In genomic region chr10:6746782-6747181, GRCh38 we compare ENCODE assay signal across 19 cellular contexts.
"Had no signal": no experiment of that assay in that cellular context is flagged by ENCODE, and none has a peak within 500 bp of the region (broad histone marks: within the 10 kb centered on the region; RNA-seq: fewer than 3 reads in every experiment).

No MANE protein-coding gene starts in this region.

- H3K4me1 ChIP-seq: pancreas had no signal

- H3K36me3 ChIP-seq: left ventricle myocardium inferior, pancreas, sigmoid colon, thoracic aorta had no signal

- ATAC-seq: activated CD8-positive, alpha-beta T cell treated with anti-CD3 and anti-CD28 coated beads for 36 hours; naive thymus-derived CD8-positive, alpha-beta T cell; pancreas had no signal

- H3K9me3 ChIP-seq: left ventricle myocardium inferior, pancreas, thoracic aorta had no signal

- H3K36me3 Mint-ChIP-seq: activated naive CD8-positive, alpha-beta T cell; brain had no signal

- H3K4me3 ChIP-seq: left ventricle myocardium inferior, pancreas, sigmoid colon, thoracic aorta had no signal

- H3K27ac Mint-ChIP-seq: activated CD8-positive, alpha-beta T cell treated with anti-CD3 and anti-CD28 coated beads for 36 hours; activated naive CD8-positive, alpha-beta T cell; brain; dendritic cell treated with granulocyte-macrophage colony-stimulating factor and Interleukin-4, amounts not matched to agents 40 ng/mL and 50 ng/mL, for 4 days; naive thymus-derived CD8-positive, alpha-beta T cell had no signal

- H3K4me3 Mint-ChIP-seq: activated CD8-positive, alpha-beta T cell treated with anti-CD3 and anti-CD28 coated beads for 36 hours; activated naive CD8-positive, alpha-beta T cell; brain; central memory CD8-positive, alpha-beta T cell; dendritic cell treated with granulocyte-macrophage colony-stimulating factor and Interleukin-4, amounts not matched to agents 40 ng/mL and 50 ng/mL, for 4 days; naive thymus-derived CD8-positive, alpha-beta T cell had no signal

- DNase-seq: activated CD4-positive, alpha-beta T cell treated with anti-CD3 and anti-CD28 coated beads for 4 hours; activated CD8-positive, alpha-beta memory T cell treated with anti-CD3 and anti-CD28 coated beads, Interleukin-2, amount 50 U/mL, for 4 hours; activated CD8-positive, alpha-beta T cell treated with anti-CD3 and anti-CD28 coated beads for 36 hours; activated gamma-delta T cell; activated T-cell treated with anti-CD3 and anti-CD28 coated beads, Interleukin-2, amount 50 U/mL, for 48 hours; effector memory CD4-positive, alpha-beta T cell; hippocampal formation; left ventricle myocardium inferior; naive thymus-derived CD8-positive, alpha-beta T cell; pancreas; sigmoid colon; stimulated activated CD4-positive, alpha-beta T cell treated with anti-CD3 and anti-CD28 coated beads, Interleukin-12 subunit alpha, Interleukin-12 subunit beta, amount 100 ng/mL, for 4 hours; stimulated activated CD4-positive, alpha-beta T cell treated with anti-CD3 and anti-CD28 coated beads, Interleukin-2, amount 100 ng/mL, for 24 hours; T-helper 2 cell had no signal

- H3K4me1 Mint-ChIP-seq: central memory CD8-positive, alpha-beta T cell; naive thymus-derived CD8-positive, alpha-beta T cell had no signal
